ENCODE assay signal across 8 cellular contexts in the genomic region with DNA sequence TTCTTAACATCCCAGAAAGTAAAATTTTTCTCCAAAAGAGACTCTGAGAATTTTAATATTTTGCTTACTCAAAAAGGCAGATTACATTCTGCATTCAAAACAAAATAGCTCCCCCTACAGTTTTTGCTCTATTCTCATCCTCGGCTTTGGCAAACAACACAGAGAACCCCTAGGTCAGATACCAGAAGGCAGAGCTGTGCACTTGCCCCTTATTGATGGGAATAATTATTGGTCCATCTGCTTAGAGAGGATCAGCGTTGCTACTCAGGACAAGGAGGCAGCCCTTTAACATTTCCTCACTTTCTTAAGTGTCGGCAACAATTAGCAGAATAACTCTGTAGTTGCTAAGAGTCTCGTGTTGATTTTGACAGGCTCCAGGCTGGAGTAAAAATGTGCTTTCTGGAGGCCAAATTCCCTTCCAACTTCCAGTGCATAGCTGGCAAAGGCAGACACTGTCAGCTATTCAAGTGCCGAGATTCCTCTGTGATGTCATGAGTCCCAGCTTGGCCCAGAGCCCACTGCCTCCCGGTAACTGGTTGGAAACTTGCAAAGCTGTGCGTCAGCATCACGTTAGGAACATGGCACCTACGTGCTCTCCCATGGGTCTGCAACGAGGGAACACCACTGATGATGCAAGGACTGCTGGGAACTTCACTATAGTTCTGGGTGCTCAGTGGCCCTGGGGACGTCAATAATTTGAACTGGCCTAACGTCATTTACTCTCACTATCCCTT.
DNase-seq lines count a peak whose midpoint lies in the region; ATAC-seq and TF ChIP-seq lines count a peak whose summit lies in the region.

No MANE protein-coding gene starts in this region.

- no peaks in the 10 kb centered on the region for H3K36me3 ChIP-seq in tibial artery

- peaks cover 0 to 17% (median 11%) of the 10 kb centered on the region in 4 donors for H3K4me1 ChIP-seq in tibial artery

- H3K27ac ChIP-seq in caudate nucleus (ENCODE audit: low read depth, low read length) (peak overlapping the region; percentile 2), tibial artery (peak overlapping the region; percentile 46 to 65)

- H3K4me3 ChIP-seq in tibial artery, result no peak overlapping the region

- DNase-seq in DMS 273 (lab: John Stamatoyannopoulos, UW; ENCODE audit: unreplicated experiment), result peak; percentile 56
- DNase-seq in DMS 273 treated with DMSO at 0.1 percent for 48 hours (lab: John Stamatoyannopoulos, UW), result no peak
- DNase-seq in caudate nucleus (lab: John Stamatoyannopoulos, UW), result peak in 21 of 61 donors; percentile 0 to 52 (median 10)
- DNase-seq in left kidney (ENCODE audit: low read depth, low spot score), result peak; percentile 52
- peak; percentile 83 to 99 for DNase-seq in tibial artery
- no peak for DNase-seq in activated effector memory CD4-positive, alpha-beta T cell treated with anti-CD3 and anti-CD28 coated beads, Interleukin-2, amount 50 U/mL, for 16 hours

- intact Hi-C loops in tibial artery (cut with DNase I; ENCODE audit: low total_unique reads), result loop anchor here (2.0 kb wide), 1 partner anchor 484 kb away; the partner anchor contains the start of gene ADAMTS9

- ATAC-seq in GM21529 (IDR thresholded peaks at IDR 0.05; ENCODE audit: unreplicated experiment), result no peak
- no peak for ATAC-seq in GM19455 (IDR thresholded peaks at IDR 0.05; ENCODE audit: unreplicated experiment)

- no peaks in the 10 kb centered on the region for H3K9me3 ChIP-seq in tibial artery

- TF ChIP-seq CTCF in tibial artery (IDR thresholded peaks at IDR 0.05), result peak; percentile 8 to 20

- no peaks in the 10 kb centered on the region for H3K27me3 ChIP-seq in tibial artery

Comparison
In these comparisons a context has a peak if more than half of its experiments do, and no peak if none do; other contexts are left out.
1. DNase-seq: peak in DMS 273 (single experiment), left kidney (single experiment) and tibial artery (2 of 2); none in DMS 273 treated with DMSO at 0.1 percent for 48 hours (single experiment) and activated effector memory CD4-positive, alpha-beta T cell treated with anti-CD3 and anti-CD28 coated beads, Interleukin-2, amount 50 U/mL, for 16 hours (single experiment).